ENCODE assay signal across 9 cellular contexts in genomic region chr2:134669731-134670669, GRCh38. TPM values are rescaled to one million over a fixed set of nuclear protein-coding genes. Genes with fewer than 3 reads are reported as not detected.
A peak's percentile ranks its signal among the peaks of the same experiment; 100 is the strongest.
DNase-seq lines count a peak whose midpoint lies in the region; ATAC-seq, FAIRE-seq and TF ChIP-seq lines count a peak whose summit lies in the region.
"Had no signal": no experiment of that assay in that cellular context is flagged by ENCODE, and none has a peak within 500 bp of the region (broad histone marks: within the 10 kb centered on the region; RNA-seq: fewer than 3 reads in every experiment).

No MANE protein-coding gene starts in this region.

- no peaks in the 10 kb centered on the region for H3K4me1 ChIP-seq in breast epithelium

- H3K27me3 ChIP-seq in breast epithelium: no peaks in the 10 kb centered on the region

- no peak for TF ChIP-seq POLR2A in H54 (IDR thresholded peaks at IDR 0.05; ENCODE audit: low read depth, low read length)
- no peak for TF ChIP-seq POLR2A in breast epithelium (IDR thresholded peaks at IDR 0.05)

- peak overlapping the region; percentile 86 for H3K27ac Mint-ChIP-seq in stimulated activated effector memory CD8-positive, alpha-beta T cell treated with anti-CD3 and anti-CD28 coated beads, Interleukin-12 subunit alpha, Interleukin-12 subunit beta, amount 100 ng/mL, for 72 hours

- H3K4me3 Mint-ChIP-seq in stimulated activated effector memory CD8-positive, alpha-beta T cell treated with anti-CD3 and anti-CD28 coated beads, Interleukin-12 subunit alpha, Interleukin-12 subunit beta, amount 100 ng/mL, for 72 hours: peak overlapping the region; percentile 53

- peak; percentile 55 for DNase-seq in NCI-H2107 (lab: John Stamatoyannopoulos, UW)
- peak; percentile 59 for DNase-seq in activated CD8-positive, alpha-beta memory T cell treated with anti-CD3 and anti-CD28 coated beads, Interleukin-2, amount 50 U/mL, for 4 hours
- DNase-seq in glomerular visceral epithelial cell (ENCODE audit: extremely low spot score): peak; percentile 51
- DNase-seq in stimulated activated effector memory CD8-positive, alpha-beta T cell treated with anti-CD3 and anti-CD28 coated beads, Interleukin-12 subunit alpha, Interleukin-12 subunit beta, amount 100 ng/mL, for 72 hours (ENCODE audit: low spot score in 2 of 2): no peak
- DNase-seq in H54 (ENCODE audit: insufficient read length, low spot score): no peak
- no peak for DNase-seq in breast epithelium (ENCODE audit: low spot score in 2 of 2)
- DNase-seq in GM13977 (ENCODE audit: low spot score): no peak
- DNase-seq: SIG-M5 had no signal

- no peaks in the 10 kb centered on the region for H3K36me3 ChIP-seq in breast epithelium

- no peaks in the 10 kb centered on the region for H3K9me3 Mint-ChIP-seq in stimulated activated effector memory CD8-positive, alpha-beta T cell treated with anti-CD3 and anti-CD28 coated beads, Interleukin-12 subunit alpha, Interleukin-12 subunit beta, amount 100 ng/mL, for 72 hours

- ATAC-seq in stimulated activated effector memory CD8-positive, alpha-beta T cell treated with anti-CD3 and anti-CD28 coated beads, Interleukin-12 subunit alpha, Interleukin-12 subunit beta, amount 100 ng/mL, for 72 hours: peak; percentile 42
- ATAC-seq in GM19023 (IDR thresholded peaks at IDR 0.05; ENCODE audit: unreplicated experiment): no peak

- in situ Hi-C loops in GM13977 (cut with MboI; ENCODE audit: low pct_unique_long_range_greater_than_20kb, low sequenced_read_pairs, unreplicated experiment): no loop called here

- no peak overlapping the region for H3K27ac ChIP-seq in breast epithelium

- no peak for FAIRE-seq in H54 (lab: Jason Lieb, UNC)

- no peak overlapping the region for H3K4me3 ChIP-seq in breast epithelium

- H3K9me3 ChIP-seq in breast epithelium: no peaks in the 10 kb centered on the region

- TF ChIP-seq CTCF in breast epithelium (IDR thresholded peaks at IDR 0.05): no peak
- TF ChIP-seq CTCF in GM13977 (IDR thresholded peaks at IDR 0.05; ENCODE audit: extremely low read depth, insufficient read depth, missing control alignments): no peak

- H3K36me3 Mint-ChIP-seq in stimulated activated effector memory CD8-positive, alpha-beta T cell treated with anti-CD3 and anti-CD28 coated beads, Interleukin-12 subunit alpha, Interleukin-12 subunit beta, amount 100 ng/mL, for 72 hours: peaks cover 16% of the 10 kb centered on the region

- peaks cover 78% of the 10 kb centered on the region for H3K4me1 Mint-ChIP-seq in stimulated activated effector memory CD8-positive, alpha-beta T cell treated with anti-CD3 and anti-CD28 coated beads, Interleukin-12 subunit alpha, Interleukin-12 subunit beta, amount 100 ng/mL, for 72 hours

- intact Hi-C loops in breast epithelium (cut with DNase I; ENCODE audit: low total_unique reads): no loop called here

RNA-seq across cellular contexts. Expression of gene TMEM163, which starts 48.8 kb away (rescaled TPM):
- 1 to 10 TPM in 1 of 3 donors, under 1 TPM in 2; 0.32 to 1.5 (median 0.66) TPM for total RNA-seq in breast epithelium

Comparison
In these comparisons a context has a peak if more than half of its experiments do, and no peak if none do; other contexts are left out.
1. DNase-seq: peak in NCI-H2107 (single experiment), activated CD8-positive, alpha-beta memory T cell treated with anti-CD3 and anti-CD28 coated beads, Interleukin-2, amount 50 U/mL, for 4 hours (single experiment) and glomerular visceral epithelial cell (single experiment); none in stimulated activated effector memory CD8-positive, alpha-beta T cell treated with anti-CD3 and anti-CD28 coated beads, Interleukin-12 subunit alpha, Interleukin-12 subunit beta, amount 100 ng/mL, for 72 hours (0 of 2), H54 (single experiment), breast epithelium (0 of 2) and GM13977 (single experiment).